34 cellular contexts compared by ENCODE assay signal in genomic region chrX:139178980-139179379, GRCh38.
"Had no signal": no experiment of that assay in that cellular context is flagged by ENCODE, and none has a peak within 500 bp of the region (broad histone marks: within the 10 kb centered on the region; RNA-seq: fewer than 3 reads in every experiment).

No MANE protein-coding gene starts in this region.

- DNase-seq: Karpas-422, Kasumi-1, MG63, MM.1S, MV-4-11, NCI-H1048, NCI-H1092, NCI-H1092 treated with DMSO at 0.1 percent for 48 hours, NCI-H1105, NCI-H1105 treated with DMSO at 0.1 percent for 48 hours, NCI-H1417, NCI-H1417 treated with DMSO at 0.1 percent for 48 hours, NCI-H1436, NCI-H1436 treated with DMSO at 0.1 percent for 48 hours, NCI-H146, NCI-H1694, NCI-H1694 treated with DMSO at 0.1 percent for 48 hours, NCI-H187, NCI-H187 treated with DMSO at 0.1 percent for 48 hours, NCI-H1930, NCI-H2029, NCI-H2029 treated with DMSO at 0.1 percent for 48 hours, NCI-H2081, NCI-H2081 treated with DMSO at 0.1 percent for 48 hours, NCI-H2107, NCI-H2171, NCI-H2171 treated with DMSO at 0.1 percent for 48 hours, NCI-H2227 treated with DMSO at 0.1 percent for 48 hours, NCI-H226, NCI-H345, NCI-H446, NCI-H446 treated with DMSO at 0.1 percent for 48 hours, NCI-H510A, NCI-H510A treated with DMSO at 0.1 percent for 48 hours had no signal

- H3K9me3 ChIP-seq: MG63 had no signal

- H3K27me3 ChIP-seq: MG63 had no signal

- H3K36me3 ChIP-seq: MG63 had no signal

- H3K4me3 ChIP-seq: MG63 had no signal
